ENCODE assay signal across 13 cellular contexts in genomic region chr9:98172604-98173003, GRCh38. TPM values are rescaled to one million over a fixed set of nuclear protein-coding genes. Genes with fewer than 3 reads are reported as not detected.
A peak's percentile ranks its signal among the peaks of the same experiment; 100 is the strongest.
DNase-seq lines count a peak whose midpoint lies in the region; ATAC-seq and TF ChIP-seq lines count a peak whose summit lies in the region.
"Had no signal": no experiment of that assay in that cellular context is flagged by ENCODE, and none has a peak within 500 bp of the region (broad histone marks: within the 10 kb centered on the region; RNA-seq: fewer than 3 reads in every experiment).

No MANE protein-coding gene starts in this region.

- H3K27me3 Mint-ChIP-seq in H9 (ENCODE audit: low read depth) = no peaks in the 10 kb centered on the region
- no peaks in the 10 kb centered on the region for H3K27me3 Mint-ChIP-seq in activated CD8-positive, alpha-beta T cell treated with anti-CD3 and anti-CD28 coated beads for 36 hours
- H3K27me3 Mint-ChIP-seq: activated naive CD4-positive, alpha-beta T cell treated with anti-CD3 and anti-CD28 coated beads, Interleukin-2, amount 50 U/mL, for 24 hours had no signal

- peaks cover 63 to 65% of the 10 kb centered on the region in 2 experiments for H3K4me1 Mint-ChIP-seq in H9
- peaks cover 24% of the 10 kb centered on the region for H3K4me1 Mint-ChIP-seq in activated CD8-positive, alpha-beta T cell treated with anti-CD3 and anti-CD28 coated beads for 36 hours (ENCODE audit: low read depth)

- no peaks in the 10 kb centered on the region for H3K9me3 ChIP-seq in H9 (ENCODE audit: control insufficient read depth, low read depth, low read length)
- no peaks in the 10 kb centered on the region for H3K9me3 ChIP-seq in trophoblast cell (ENCODE audit: insufficient read depth, low read depth, low read length)

- H3K4me2 ChIP-seq in H9 (ENCODE audit: insufficient read depth, insufficient read length, low read length) (no peak overlapping the region), trophoblast cell (ENCODE audit: low read length) (no peak overlapping the region)

- H3K27me3 ChIP-seq in H9 (ENCODE audit: insufficient read depth, low read length) (no peaks in the 10 kb centered on the region), trophoblast cell (ENCODE audit: insufficient read depth, low read length) (no peaks in the 10 kb centered on the region)

- H2AK5ac ChIP-seq in H9 (ENCODE audit: insufficient read length, low read length) = no peak overlapping the region
- no peak overlapping the region for H2AK5ac ChIP-seq in trophoblast cell (ENCODE audit: low read length)

- no peak overlapping the region for H3K56ac ChIP-seq in H9 (ENCODE audit: insufficient read length, low read depth, low read length)

- H3K27ac ChIP-seq in H9 (ENCODE audit: insufficient read length, low read depth, low read length) (no peak overlapping the region), VCaP (peak overlapping the region; percentile 77), trophoblast cell (ENCODE audit: low read depth, low read length) (no peak overlapping the region)
- H3K27ac ChIP-seq: epithelial cell of prostate had no signal

- H3K9ac ChIP-seq in H9 (ENCODE audit: extremely low read depth, insufficient read length, low read length) = no peak overlapping the region
- H3K9ac ChIP-seq in trophoblast cell (ENCODE audit: low read length) = no peak overlapping the region

- intact Hi-C loops in activated CD8-positive, alpha-beta T cell treated with anti-CD3 and anti-CD28 coated beads for 36 hours (cut with micrococcal nuclease) = no loop called here

- no peak overlapping the region for H2BK5ac ChIP-seq in H9 (ENCODE audit: insufficient read length, low read length)
- H2BK5ac ChIP-seq in trophoblast cell (ENCODE audit: low read depth, low read length, poor library complexity) = no peak overlapping the region

- H3T11ph ChIP-seq in H9 (ENCODE audit: low read length) = no peak overlapping the region

- H3K79me1 ChIP-seq in H9 (ENCODE audit: insufficient read depth, low read depth, low read length, poor library complexity, severe bottlenecking) = no peaks in the 10 kb centered on the region
- H3K79me1 ChIP-seq in trophoblast cell (ENCODE audit: low read length) = peaks cover 10% of the 10 kb centered on the region

- H3K36me3 ChIP-seq in trophoblast cell (ENCODE audit: control insufficient read depth in 1 of 2, insufficient read depth in 2 of 2, low read length in 2 of 2) = no peaks in the 10 kb centered on the region

- no peaks in the 10 kb centered on the region for H3K23me2 ChIP-seq in H9 (ENCODE audit: insufficient read length, low read depth, low read length, poor library complexity, severe bottlenecking)

- CTCF ChIA-PET in activated CD8-positive, alpha-beta T cell treated with anti-CD3 and anti-CD28 coated beads for 36 hours (lab: Charles Lee) = no interaction called here

- ATAC-seq in activated CD8-positive, alpha-beta T cell treated with anti-CD3 and anti-CD28 coated beads for 36 hours = no peak
- no peak for ATAC-seq in GM21526 (IDR thresholded peaks at IDR 0.05; ENCODE audit: low FRiP score, unreplicated experiment)
- no peak for ATAC-seq in HG03457 (IDR thresholded peaks at IDR 0.05; ENCODE audit: unreplicated experiment)
- ATAC-seq: stimulated activated naive CD8-positive, alpha-beta T cell treated with anti-CD3 and anti-CD28 coated beads, Interleukin-15, Interleukin-2, amounts not matched to agents 100 U/mL and 50 U/mL, for 24 hours had no signal

- H3K18ac ChIP-seq in H9 (ENCODE audit: insufficient read length, low read depth, low read length) (no peak overlapping the region), trophoblast cell (ENCODE audit: low read length) (no peak overlapping the region)

- H4K20me1 ChIP-seq in H9 (ENCODE audit: control insufficient read depth, insufficient read depth, insufficient read length) = peaks cover 3% of the 10 kb centered on the region

- H3K4me3 ChIP-seq in trophoblast cell (ENCODE audit: low read depth, low read length) = no peak overlapping the region

- H2BK120ac ChIP-seq in H9 (ENCODE audit: low read depth, low read length, poor library complexity, severe bottlenecking) (no peak overlapping the region), trophoblast cell (ENCODE audit: insufficient read depth, low read length, poor library complexity) (no peak overlapping the region)

- H3K27ac Mint-ChIP-seq in H9 = peak overlapping the region; percentile 65 to 81 (median 81); a peak in 5 of 7 replicates
- H3K27ac Mint-ChIP-seq in activated CD8-positive, alpha-beta T cell treated with anti-CD3 and anti-CD28 coated beads for 36 hours = no peak overlapping the region
- H3K27ac Mint-ChIP-seq: activated naive CD4-positive, alpha-beta T cell treated with anti-CD3 and anti-CD28 coated beads, Interleukin-2, amount 50 U/mL, for 24 hours had no signal

- H3K23ac ChIP-seq in H9 (ENCODE audit: insufficient read length, low read depth, low read length) = no peak overlapping the region
- no peak overlapping the region for H3K23ac ChIP-seq in trophoblast cell (ENCODE audit: low read length)

- H3K79me2 ChIP-seq in H9 (ENCODE audit: insufficient read depth, low read length) = no peaks in the 10 kb centered on the region; the same call in 1 of the 2 replicates
- peaks cover 17% of the 10 kb centered on the region for H3K79me2 ChIP-seq in trophoblast cell (ENCODE audit: control insufficient read depth, insufficient read depth, low read length, poor library complexity)

- H4K5ac ChIP-seq in H9 (ENCODE audit: insufficient read length, low read depth, low read length) = no peak overlapping the region

- H4K8ac ChIP-seq in H9 (replicated peaks; ENCODE audit: insufficient read length, low read depth, low read length) = no peak overlapping the region
- H4K8ac ChIP-seq in trophoblast cell (ENCODE audit: low read depth, low read length) = no peak overlapping the region

- no peak overlapping the region for H4K12ac ChIP-seq in trophoblast cell (ENCODE audit: low read depth, low read length)

- H4K91ac ChIP-seq in H9 (ENCODE audit: insufficient read length, low read depth, low read length) = no peak overlapping the region
- no peak overlapping the region for H4K91ac ChIP-seq in trophoblast cell (ENCODE audit: low read depth, low read length)

- H3K14ac ChIP-seq in H9 (ENCODE audit: insufficient read depth, low read length) = no peak overlapping the region
- H3K14ac ChIP-seq in trophoblast cell (ENCODE audit: low read length) = no peak overlapping the region

- H2BK12ac ChIP-seq in H9 (ENCODE audit: insufficient read length, low read depth, low read length) (no peak overlapping the region), trophoblast cell (ENCODE audit: low read length) (no peak overlapping the region)

- no peaks in the 10 kb centered on the region for H3K9me3 Mint-ChIP-seq in H9
- H3K9me3 Mint-ChIP-seq in activated CD8-positive, alpha-beta T cell treated with anti-CD3 and anti-CD28 coated beads for 36 hours = no peaks in the 10 kb centered on the region
- H3K9me3 Mint-ChIP-seq: activated naive CD4-positive, alpha-beta T cell treated with anti-CD3 and anti-CD28 coated beads, Interleukin-2, amount 50 U/mL, for 24 hours had no signal

- H3K4ac ChIP-seq in H9 (ENCODE audit: low read depth, low read length) (no peak overlapping the region), trophoblast cell (ENCODE audit: low read depth, low read length) (peak overlapping the region; percentile 13)

- no peak overlapping the region for H2AFZ ChIP-seq in H9 (ENCODE audit: low read length)
- no peak overlapping the region for H2AFZ ChIP-seq in trophoblast cell (ENCODE audit: insufficient read depth, low read length, poor library complexity)

- peak overlapping the region in 1 of 2 experiments; percentile 32; a peak in 1 of 5 replicates for H3K4me3 Mint-ChIP-seq in H9
- H3K4me3 Mint-ChIP-seq in activated CD8-positive, alpha-beta T cell treated with anti-CD3 and anti-CD28 coated beads for 36 hours = no peak overlapping the region
- H3K4me3 Mint-ChIP-seq: activated naive CD4-positive, alpha-beta T cell treated with anti-CD3 and anti-CD28 coated beads, Interleukin-2, amount 50 U/mL, for 24 hours had no signal

- H2BK15ac ChIP-seq in H9 (ENCODE audit: low read depth, low read length) = no peak overlapping the region

- no peaks in the 10 kb centered on the region; a peak in 1 of 7 replicates for H3K36me3 Mint-ChIP-seq in H9 (ENCODE audit: insufficient read depth in 1 of 3, low read depth in 3 of 3)
- no peaks in the 10 kb centered on the region for H3K36me3 Mint-ChIP-seq in activated CD8-positive, alpha-beta T cell treated with anti-CD3 and anti-CD28 coated beads for 36 hours (ENCODE audit: low read depth)
- H3K36me3 Mint-ChIP-seq: activated naive CD4-positive, alpha-beta T cell treated with anti-CD3 and anti-CD28 coated beads, Interleukin-2, amount 50 U/mL, for 24 hours had no signal

- H2BK20ac ChIP-seq in H9 (ENCODE audit: low read depth, low read length, poor library complexity, severe bottlenecking) = no peak overlapping the region

- peaks cover 14% of the 10 kb centered on the region; the same call in 1 of the 2 replicates for H3K4me1 ChIP-seq in H9 (ENCODE audit: insufficient read depth, low read length)
- peaks cover 37 to 43% of the 10 kb centered on the region in 2 experiments for H3K4me1 ChIP-seq in trophoblast cell (ENCODE audit: control insufficient read depth in 1 of 2, insufficient read depth in 2 of 2, low read length in 2 of 2)

- TF ChIP-seq CTCF in H9 (conservative IDR thresholded peaks at IDR 0.05) = no peak
- no peak for TF ChIP-seq CTCF in VCaP (conservative IDR thresholded peaks at IDR 0.05)
- no peak for TF ChIP-seq CTCF in activated CD8-positive, alpha-beta T cell treated with anti-CD3 and anti-CD28 coated beads for 36 hours (IDR thresholded peaks at IDR 0.05)

- DNase-seq in H9 (peak; percentile 53), NCI-H2107 (lab: John Stamatoyannopoulos, UW) (peak; percentile 75), trophoblast cell (peak in 1 of 2 donors; percentile 27)
- DNase-seq in activated CD8-positive, alpha-beta T cell treated with anti-CD3 and anti-CD28 coated beads for 36 hours = no peak
- DNase-seq in stimulated activated CD4-positive, alpha-beta T cell treated with anti-CD3 and anti-CD28 coated beads, Interleukin-2, amount 100 ng/mL, for 24 hours = no peak
- DNase-seq: GDM1; MM.1S; stimulated activated naive CD8-positive, alpha-beta T cell treated with anti-CD3 and anti-CD28 coated beads, Interleukin-15, Interleukin-2, amounts not matched to agents 100 U/mL and 50 U/mL, for 24 hours had no signal

- no CpG with 5 or more reads among the region's 3 CpGs for WGBS in H9 (ENCODE audit: extremely low coverage, insufficient read length, low lambda C conversion rate)
- no CpG with 5 or more reads among the region's 3 CpGs for WGBS in trophoblast cell (ENCODE audit: extremely low coverage, insufficient coverage, insufficient read length)

- POLR2A ChIA-PET in activated CD8-positive, alpha-beta T cell treated with anti-CD3 and anti-CD28 coated beads for 36 hours (lab: Charles Lee) = interaction anchor here (1.5 kb wide), 1 partner anchor 30 kb away, joined by 3 read pairs; no protein-coding TSS in a partner anchor

RNA-seq across cellular contexts. Expression of gene CORO2A, which starts 19.8 kb away (rescaled TPM):
- total RNA-seq in H9 (2021) = 15.5 and 15.8 TPM in 2 replicates
- polyA plus RNA-seq in trophoblast cell (2013) = 34.0 and 35.3 TPM in 2 replicates
- total RNA-seq in activated CD8-positive, alpha-beta T cell treated with anti-CD3 and anti-CD28 coated beads for 36 hours = 10 to 100 TPM; 12.2 to 13.4 TPM

RNA-seq across cellular contexts. Expression of gene TRIM14, which starts 53.6 kb away (rescaled TPM):
- 12.5 and 14.7 TPM in 2 replicates for total RNA-seq in H9 (2021)
- polyA plus RNA-seq in trophoblast cell (2013) = 2.1 and 2.3 TPM in 2 replicates
- 10 to 100 TPM; 39.6 to 41.8 TPM for total RNA-seq in activated CD8-positive, alpha-beta T cell treated with anti-CD3 and anti-CD28 coated beads for 36 hours

Comparison
In these comparisons a context has a peak if more than half of its experiments do, and no peak if none do; other contexts are left out.
1. DNase-seq: peak in H9 (single experiment) and NCI-H2107 (single experiment); none in activated CD8-positive, alpha-beta T cell treated with anti-CD3 and anti-CD28 coated beads for 36 hours (single experiment) and stimulated activated CD4-positive, alpha-beta T cell treated with anti-CD3 and anti-CD28 coated beads, Interleukin-2, amount 100 ng/mL, for 24 hours (0 of 2).